In genomic region chr3:17840126-17840525, GRCh38 we compare ENCODE assay signal across 1 cellular context.
TF ChIP-seq lines count a peak whose summit lies in the region.

No MANE protein-coding gene starts in this region.

TF ChIP-seq in GM23338, 12 proteins besides CTCF, POLR2A, EP300 and RAD21 (continued from another document):
- TF ChIP-seq ZNF462 (CRISPR knock-in tag; IDR thresholded peaks at IDR 0.05) (no peak), ETS1 (IDR thresholded peaks at IDR 0.05) (no peak), JUNB (IDR thresholded peaks at IDR 0.05; ENCODE audit: unreplicated experiment) (no peak), POLR2AphosphoS5 (IDR thresholded peaks at IDR 0.05; ENCODE audit: low read depth) (no peak)
